In the genomic region with DNA sequence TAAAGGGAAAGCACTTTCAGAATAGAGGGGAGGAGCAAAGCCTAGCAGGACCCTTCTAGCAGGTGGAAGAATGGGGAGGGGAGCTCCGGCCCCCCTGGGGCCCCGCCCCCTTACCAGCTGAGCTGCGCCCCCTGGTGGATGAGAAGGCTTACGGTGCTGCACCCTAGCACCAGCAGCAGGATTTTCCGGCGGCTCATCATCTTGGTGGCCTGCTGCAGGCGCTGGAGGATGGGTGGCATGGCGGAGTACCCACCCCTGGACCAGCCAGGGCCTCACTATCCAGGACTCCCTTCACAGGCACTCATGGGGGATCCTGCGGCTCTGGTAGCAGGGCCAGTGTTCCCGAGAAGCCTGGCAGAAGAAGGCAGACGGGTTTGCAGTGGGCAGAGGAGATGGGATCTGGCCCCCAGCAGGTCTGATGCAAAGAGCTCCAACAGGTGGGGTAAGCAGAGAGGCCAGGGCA, we compare ENCODE assay signal across 8 cellular contexts. TPM values are rescaled to one million over a fixed set of nuclear protein-coding genes. Genes with fewer than 3 reads are reported as not detected.
DNase-seq lines count a peak whose midpoint lies in the region; ATAC-seq and TF ChIP-seq lines count a peak whose summit lies in the region.

No MANE protein-coding gene starts in this region.

- in situ Hi-C loops in HAP-1 (cut with MboI; ENCODE audit: low sequenced_read_pairs) = no loop called here
- in situ Hi-C loops in brain microvascular endothelial cell (cut with HindIII; ENCODE audit: low pct_ligation_motif_present, low sequenced_read_pairs) = no loop called here

- no peak overlapping the region for H3K27ac ChIP-seq in brain microvascular endothelial cell

- H3K4me3 Mint-ChIP-seq in immature natural killer cell = peak overlapping the region; percentile 22 to 74 (median 50)

- H3K4me3 ChIP-seq in HAP-1 = 0 out of 2 replicates have a peak overlapping the region, but pooled peaks have one; percentile 5
- H3K4me3 ChIP-seq in WI38 (ENCODE audit: low read depth, low read length) = no peak overlapping the region
- H3K4me3 ChIP-seq in brain microvascular endothelial cell (ENCODE audit: low read depth, low read length) = no peak overlapping the region

- peak overlapping the region; percentile 46 to 89 (median 81) for H3K27ac Mint-ChIP-seq in immature natural killer cell

- no peaks in the 10 kb centered on the region for H3K9me3 Mint-ChIP-seq in immature natural killer cell

- TF ChIP-seq CTCF in WI38 (IDR thresholded peaks at IDR 0.05; ENCODE audit: low read depth, low read length) = peak; percentile 85
- TF ChIP-seq CTCF in brain microvascular endothelial cell (IDR thresholded peaks at IDR 0.05; ENCODE audit: low read depth, low read length, missing control alignments) = peak; percentile 98

- peaks cover 0 to 11% (median 10%) of the 10 kb centered on the region in 3 donors for H3K27me3 Mint-ChIP-seq in immature natural killer cell (ENCODE audit: low read depth in 3 of 3)

- no peaks in the 10 kb centered on the region for H3K9me3 ChIP-seq in HAP-1

- H3K4me1 ChIP-seq in HAP-1 = peaks cover 3% of the 10 kb centered on the region; the same call in 1 of the 2 replicates

- ATAC-seq in HG03159 (IDR thresholded peaks at IDR 0.05; ENCODE audit: unreplicated experiment) = no peak

- H3K36me3 Mint-ChIP-seq in immature natural killer cell = no peaks in the 10 kb centered on the region

- DNase-seq in COR-L47 (lab: John Stamatoyannopoulos, UW) (peak; percentile 87), HAP-1 (ENCODE audit: low spot score in 2 of 2) (peak; percentile 81 to 92), NCI-H2227 (lab: John Stamatoyannopoulos, UW; ENCODE audit: unreplicated experiment) (peak; percentile 76), brain microvascular endothelial cell (peak; percentile 36), immature natural killer cell (peak; percentile 81 to 84 (median 81))
- DNase-seq in stimulated activated CD4-positive, alpha-beta T cell treated with anti-CD3 and anti-CD28 coated beads, Interleukin-12 subunit alpha, Interleukin-12 subunit beta, amount 100 ng/mL, for 48 hours (ENCODE audit: low read depth in 2 of 3, low spot score in 1 of 3) = peak; percentile 67 to 87 (median 77)

- peaks cover 14 to 18% of the 10 kb centered on the region in 2 donors for H3K4me1 Mint-ChIP-seq in immature natural killer cell

- no peaks in the 10 kb centered on the region for H3K27me3 ChIP-seq in HAP-1 (ENCODE audit: low read depth)
- H3K27me3 ChIP-seq in brain microvascular endothelial cell (replicated peaks) = no peaks in the 10 kb centered on the region

- no peaks in the 10 kb centered on the region for H3K36me3 ChIP-seq in HAP-1 (replicated peaks)
- H3K36me3 ChIP-seq in brain microvascular endothelial cell (replicated peaks) = no peaks in the 10 kb centered on the region

RNA-seq across cellular contexts. Expression of a gene that starts 3.8 kb away (rescaled TPM):
- not detected for polyA plus RNA-seq in immature natural killer cell

RNA-seq across cellular contexts. Expression of a gene that starts 7.0 kb away (rescaled TPM):
- 100 to 1,000 TPM in 1 of 3 donors, 10 to 100 TPM in 2; 71.7 to 141 (median 76.7) TPM for polyA plus RNA-seq in immature natural killer cell

RNA-seq across cellular contexts. Expression of a gene that starts 18.9 kb away (rescaled TPM):
- polyA plus RNA-seq in immature natural killer cell = 10 to 100 TPM; 17.2 to 41.1 (median 20.8) TPM

RNA-seq across cellular contexts. Expression of a gene that starts 24.9 kb away (rescaled TPM):
- 10 to 100 TPM; 10.0 to 72.3 (median 23.9) TPM for polyA plus RNA-seq in immature natural killer cell

RNA-seq across cellular contexts. Expression of a gene that starts 33.4 kb away (rescaled TPM):
- not detected for polyA plus RNA-seq in immature natural killer cell

Comparison
In these comparisons a context has a peak if more than half of its experiments do, and no peak if none do; other contexts are left out.
1. DNase-seq: peak in every context shown above with its lines; median percentile 87 in COR-L47; 86 in HAP-1; 81 in immature natural killer cell; 77 in stimulated activated CD4-positive, alpha-beta T cell treated with anti-CD3 and anti-CD28 coated beads, Interleukin-12 subunit alpha, Interleukin-12 subunit beta, amount 100 ng/mL, for 48 hours; 76 in NCI-H2227; 36 in brain microvascular endothelial cell.